In the genomic region with DNA sequence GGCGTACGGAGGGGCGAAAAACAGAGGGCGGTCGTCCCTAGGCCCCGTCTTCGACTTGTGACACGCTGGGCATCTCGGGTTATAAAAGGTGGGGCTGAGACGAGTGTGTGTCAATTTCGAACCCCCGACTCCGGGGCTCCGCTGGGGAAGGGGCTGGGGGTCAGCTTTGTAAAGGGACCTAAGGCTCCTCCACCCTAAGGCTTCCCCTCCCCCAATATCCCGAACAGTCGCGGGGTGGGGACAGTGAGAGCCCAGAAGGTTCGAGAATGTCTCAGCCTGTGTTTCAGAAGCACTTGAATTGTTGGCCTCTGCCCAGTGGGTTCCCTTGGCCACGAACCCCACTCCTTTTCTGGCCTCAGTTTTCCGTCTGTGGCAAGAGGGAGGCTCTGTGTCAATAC, we compare ENCODE assay signal across 1 cellular context.
A peak's percentile ranks its signal among the peaks of the same experiment; 100 is the strongest.
TF ChIP-seq lines count a peak whose summit lies in the region.

No MANE protein-coding gene starts in this region.

TF ChIP-seq in GM12878, 131 proteins besides CTCF, POLR2A, EP300 and RAD21:
- no peak for TF ChIP-seq FOS (IDR thresholded peaks at IDR 0.05; ENCODE audit: borderline replicate concordance, extremely low read depth, insufficient read length)
- TF ChIP-seq, protein P1, sequence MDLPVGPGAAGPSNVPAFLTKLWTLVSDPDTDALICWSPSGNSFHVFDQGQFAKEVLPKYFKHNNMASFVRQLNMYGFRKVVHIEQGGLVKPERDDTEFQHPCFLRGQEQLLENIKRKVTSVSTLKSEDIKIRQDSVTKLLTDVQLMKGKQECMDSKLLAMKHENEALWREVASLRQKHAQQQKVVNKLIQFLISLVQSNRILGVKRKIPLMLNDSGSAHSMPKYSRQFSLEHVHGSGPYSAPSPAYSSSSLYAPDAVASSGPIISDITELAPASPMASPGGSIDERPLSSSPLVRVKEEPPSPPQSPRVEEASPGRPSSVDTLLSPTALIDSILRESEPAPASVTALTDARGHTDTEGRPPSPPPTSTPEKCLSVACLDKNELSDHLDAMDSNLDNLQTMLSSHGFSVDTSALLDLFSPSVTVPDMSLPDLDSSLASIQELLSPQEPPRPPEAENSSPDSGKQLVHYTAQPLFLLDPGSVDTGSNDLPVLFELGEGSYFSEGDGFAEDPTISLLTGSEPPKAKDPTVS (IDR thresholded peaks at IDR 0.05; ENCODE audit: low read depth, low read length): peak; percentile 89; the same call in 1 of the 2 replicates
- TF ChIP-seq, protein P2, sequence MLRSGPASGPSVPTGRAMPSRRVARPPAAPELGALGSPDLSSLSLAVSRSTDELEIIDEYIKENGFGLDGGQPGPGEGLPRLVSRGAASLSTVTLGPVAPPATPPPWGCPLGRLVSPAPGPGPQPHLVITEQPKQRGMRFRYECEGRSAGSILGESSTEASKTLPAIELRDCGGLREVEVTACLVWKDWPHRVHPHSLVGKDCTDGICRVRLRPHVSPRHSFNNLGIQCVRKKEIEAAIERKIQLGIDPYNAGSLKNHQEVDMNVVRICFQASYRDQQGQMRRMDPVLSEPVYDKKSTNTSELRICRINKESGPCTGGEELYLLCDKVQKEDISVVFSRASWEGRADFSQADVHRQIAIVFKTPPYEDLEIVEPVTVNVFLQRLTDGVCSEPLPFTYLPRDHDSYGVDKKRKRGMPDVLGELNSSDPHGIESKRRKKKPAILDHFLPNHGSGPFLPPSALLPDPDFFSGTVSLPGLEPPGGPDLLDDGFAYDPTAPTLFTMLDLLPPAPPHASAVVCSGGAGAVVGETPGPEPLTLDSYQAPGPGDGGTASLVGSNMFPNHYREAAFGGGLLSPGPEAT (IDR thresholded peaks at IDR 0.05; ENCODE audit: low read depth): no peak
- no peak for TF ChIP-seq NFXL1 (IDR thresholded peaks at IDR 0.05; ENCODE audit: borderline replicate concordance)
- no peak for TF ChIP-seq BHLHE40 (IDR thresholded peaks at IDR 0.05; ENCODE audit: borderline replicate concordance in 1 of 2, low read depth in 2 of 2, low read length in 1 of 2)
TF ChIP-seq in GM12878: peak in this region for 1.
